18 cellular contexts compared by ENCODE assay signal in the genomic region with DNA sequence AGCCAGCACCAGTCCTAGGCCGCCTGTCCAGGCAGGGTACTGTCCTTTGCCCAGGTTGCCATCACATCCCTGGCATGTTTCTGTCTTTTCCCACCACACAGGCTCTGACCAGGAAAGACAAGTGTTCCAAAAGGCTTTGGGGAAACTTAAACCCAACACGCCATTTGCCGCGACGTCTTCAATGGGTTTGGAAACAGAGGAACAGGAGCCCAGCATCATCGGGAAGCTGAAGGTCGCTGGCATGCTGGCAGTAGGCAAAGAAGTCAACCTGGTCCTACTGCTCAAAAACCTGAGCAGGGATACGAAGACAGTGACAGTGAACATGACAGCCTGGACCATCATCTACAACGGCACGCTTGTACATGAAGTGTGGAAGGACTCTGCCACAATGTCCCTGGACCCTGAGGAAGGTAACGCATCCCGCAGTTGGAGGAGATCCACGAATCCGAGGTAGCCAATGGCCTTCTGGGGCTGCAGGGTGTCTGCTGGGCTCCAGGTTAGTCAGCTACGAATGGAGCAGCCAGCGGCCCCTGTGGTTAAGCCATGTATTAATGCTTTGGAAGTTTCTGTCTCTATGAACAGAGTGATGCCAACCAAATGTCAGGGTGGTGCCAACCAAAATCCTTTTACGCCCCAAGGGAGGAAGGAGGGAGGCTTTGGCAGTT. TPM values are rescaled to one million over a fixed set of nuclear protein-coding genes. Genes with fewer than 3 reads are reported as not detected.
DNase-seq lines count a peak whose midpoint lies in the region; ATAC-seq and TF ChIP-seq lines count a peak whose summit lies in the region.
"Had no signal": no experiment of that assay in that cellular context is flagged by ENCODE, and none has a peak within 500 bp of the region (broad histone marks: within the 10 kb centered on the region; RNA-seq: fewer than 3 reads in every experiment).

No MANE protein-coding gene starts in this region.

- DNase-seq in activated CD8-positive, alpha-beta memory T cell treated with anti-CD3 and anti-CD28 coated beads for 24 hours, result peak; percentile 33
- DNase-seq in activated CD8-positive, alpha-beta memory T cell treated with anti-CD3 and anti-CD28 coated beads, Interleukin-2, amount 10 ng/mL, durations not matched to agents 7 days and 5 days, result no peak
- DNase-seq in endodermal cell (peak; percentile 33), mesenteric fat pad (ENCODE audit: low spot score) (peak; percentile 67), NCI-H2107 treated with DMSO at 0.1 percent for 48 hours (lab: John Stamatoyannopoulos, UW; ENCODE audit: unreplicated experiment) (no peak), neural progenitor cell (ENCODE audit: low spot score) (no peak)
- DNase-seq: Caco-2; CD8-positive, alpha-beta T cell; DND-41; GDM1; GM23248 had no signal

- 92 to 93% methylated on average over 15 to 17 of the region's 17 CpGs for WGBS in endodermal cell (ENCODE audit: insufficient coverage in 1 of 2, insufficient read length in 1 of 2), 2 experiments

- no peaks in the 10 kb centered on the region for H3K79me2 ChIP-seq in neural progenitor cell (ENCODE audit: low read depth)

- H3K4me1 ChIP-seq in endodermal cell (ENCODE audit: control insufficient read depth, insufficient read depth, low read length) (peaks cover 10% of the 10 kb centered on the region), neural progenitor cell (no peaks in the 10 kb centered on the region)
- H3K4me1 ChIP-seq: Caco-2 had no signal

- H3K36me3 Mint-ChIP-seq in activated CD8-positive, alpha-beta memory T cell treated with anti-CD3 and anti-CD28 coated beads, Interleukin-2, amount 10 ng/mL, durations not matched to agents 7 days and 5 days, result no peaks in the 10 kb centered on the region
- H3K36me3 Mint-ChIP-seq in endodermal cell (ENCODE audit: low read depth) (no peaks in the 10 kb centered on the region), neural progenitor cell (no peaks in the 10 kb centered on the region)
- H3K36me3 Mint-ChIP-seq: CD14-positive monocyte; CD8-positive, alpha-beta T cell; IgD-negative memory B cell had no signal

- H3K9me3 ChIP-seq in endodermal cell (ENCODE audit: control insufficient read depth, low read length) (no peaks in the 10 kb centered on the region), neural progenitor cell (ENCODE audit: low read depth) (no peaks in the 10 kb centered on the region)
- H3K9me3 ChIP-seq: Caco-2 had no signal

- H3F3A ChIP-seq in neural progenitor cell (ENCODE audit: low read depth), result no peaks in the 10 kb centered on the region

- no peak for ATAC-seq in activated CD8-positive, alpha-beta memory T cell treated with anti-CD3 and anti-CD28 coated beads, Interleukin-2, amount 10 ng/mL, durations not matched to agents 7 days and 5 days
- ATAC-seq in HG03097 (IDR thresholded peaks at IDR 0.05; ENCODE audit: low FRiP score, unreplicated experiment), result no peak
- ATAC-seq: CD8-positive, alpha-beta T cell; HCT116 had no signal

- CTCF ChIA-PET in activated CD8-positive, alpha-beta memory T cell treated with anti-CD3 and anti-CD28 coated beads, Interleukin-2, amount 10 ng/mL, durations not matched to agents 7 days and 5 days (lab: Charles Lee), result interaction anchor here (0.8 kb wide), 1 partner anchor 125 kb away, joined by 3 read pairs; no protein-coding TSS in a partner anchor

- H3K4me3 ChIP-seq in endodermal cell (ENCODE audit: low read length), result no peak overlapping the region
- no peak overlapping the region for H3K4me3 ChIP-seq in neural progenitor cell
- H3K4me3 ChIP-seq: GM23248 had no signal

- H3K27me3 ChIP-seq in endodermal cell (ENCODE audit: control insufficient read depth, insufficient read depth, low read length, poor library complexity, severe bottlenecking) (no peaks in the 10 kb centered on the region), neural progenitor cell (no peaks in the 10 kb centered on the region)

- H3K9ac ChIP-seq in endodermal cell (ENCODE audit: extremely low read depth, low read length, poor library complexity, severe bottlenecking) (no peak overlapping the region), neural progenitor cell (no peak overlapping the region)
- H3K9ac ChIP-seq: GM23248 had no signal

- no peaks in the 10 kb centered on the region for H3K36me3 ChIP-seq in endodermal cell (ENCODE audit: control insufficient read depth, insufficient read depth, low read length)
- no peaks in the 10 kb centered on the region for H3K36me3 ChIP-seq in neural progenitor cell

- no peak overlapping the region for H2AFZ ChIP-seq in neural progenitor cell (replicated peaks)
- H2AFZ ChIP-seq: GM23248 had no signal

- no peaks in the 10 kb centered on the region for H3K4me1 Mint-ChIP-seq in activated CD8-positive, alpha-beta memory T cell treated with anti-CD3 and anti-CD28 coated beads, Interleukin-2, amount 10 ng/mL, durations not matched to agents 7 days and 5 days
- peaks cover 13% of the 10 kb centered on the region for H3K4me1 Mint-ChIP-seq in endodermal cell
- peaks cover 10% of the 10 kb centered on the region for H3K4me1 Mint-ChIP-seq in neural progenitor cell

- H3K27me3 Mint-ChIP-seq in activated CD8-positive, alpha-beta memory T cell treated with anti-CD3 and anti-CD28 coated beads, Interleukin-2, amount 10 ng/mL, durations not matched to agents 7 days and 5 days, result peaks cover 3% of the 10 kb centered on the region
- peaks cover 5% of the 10 kb centered on the region for H3K27me3 Mint-ChIP-seq in endodermal cell (ENCODE audit: insufficient read depth)
- peaks cover 6% of the 10 kb centered on the region for H3K27me3 Mint-ChIP-seq in neural progenitor cell (ENCODE audit: insufficient read depth, low read depth)

- H3K27ac ChIP-seq in endodermal cell (ENCODE audit: low read depth, low read length), result no peak overlapping the region
- no peak overlapping the region for H3K27ac ChIP-seq in neural progenitor cell
- H3K27ac ChIP-seq: 22Rv1, GM23248 had no signal

- no peaks in the 10 kb centered on the region for H3K9me3 Mint-ChIP-seq in activated CD8-positive, alpha-beta memory T cell treated with anti-CD3 and anti-CD28 coated beads, Interleukin-2, amount 10 ng/mL, durations not matched to agents 7 days and 5 days (ENCODE audit: low read depth)
- H3K9me3 Mint-ChIP-seq in endodermal cell, result no peaks in the 10 kb centered on the region
- no peaks in the 10 kb centered on the region for H3K9me3 Mint-ChIP-seq in neural progenitor cell
- H3K9me3 Mint-ChIP-seq: CD14-positive monocyte; CD8-positive, alpha-beta T cell; IgD-negative memory B cell had no signal

- no peak overlapping the region for H3K4me3 Mint-ChIP-seq in activated CD8-positive, alpha-beta memory T cell treated with anti-CD3 and anti-CD28 coated beads, Interleukin-2, amount 10 ng/mL, durations not matched to agents 7 days and 5 days
- H3K4me3 Mint-ChIP-seq in endodermal cell, result no peak overlapping the region
- no peak overlapping the region for H3K4me3 Mint-ChIP-seq in neural progenitor cell
- H3K4me3 Mint-ChIP-seq: CD8-positive, alpha-beta T cell; IgD-negative memory B cell had no signal

- TF ChIP-seq CTCF in endodermal cell (conservative IDR thresholded peaks at IDR 0.05) (no peak), neural progenitor cell (IDR thresholded peaks at IDR 0.05) (no peak)

- H3K27ac Mint-ChIP-seq in activated CD8-positive, alpha-beta memory T cell treated with anti-CD3 and anti-CD28 coated beads, Interleukin-2, amount 10 ng/mL, durations not matched to agents 7 days and 5 days, result no peak overlapping the region
- H3K27ac Mint-ChIP-seq in endodermal cell (no peak overlapping the region), neural progenitor cell (no peak overlapping the region)
- H3K27ac Mint-ChIP-seq: CD14-positive monocyte; CD8-positive, alpha-beta T cell; IgD-negative memory B cell had no signal

- no peaks in the 10 kb centered on the region for H4K20me1 ChIP-seq in neural progenitor cell (ENCODE audit: low read depth)

- no peak overlapping the region for H3K4me2 ChIP-seq in neural progenitor cell

RNA-seq across cellular contexts. Expression of a gene that starts 36.2 kb away (rescaled TPM):
- total RNA-seq in activated CD8-positive, alpha-beta memory T cell treated with anti-CD3 and anti-CD28 coated beads, Interleukin-2, amount 10 ng/mL, durations not matched to agents 7 days and 5 days, result not detected
- total RNA-seq in endodermal cell, result under 1 TPM; 0.29 to 0.38 TPM
- not detected for polyA plus RNA-seq in endodermal cell (2013, experiment 1 of 2)
- polyA plus RNA-seq in endodermal cell (2013, experiment 2 of 2), result 0.21 TPM
- not detected for total RNA-seq in mesenteric fat pad
- total RNA-seq in neural progenitor cell (ENCODE audit: low replicate concordance), result 0.31 TPM in 1 of 2 replicates, not detected in the other
- total RNA-seq: CD8-positive, alpha-beta T cell had no signal
- polyA plus RNA-seq: BJ, CD14-positive monocyte, IgD-negative memory B cell had no signal

RNA-seq across cellular contexts. Expression of a gene that starts 48.7 kb away (rescaled TPM):
- not detected for total RNA-seq in activated CD8-positive, alpha-beta memory T cell treated with anti-CD3 and anti-CD28 coated beads, Interleukin-2, amount 10 ng/mL, durations not matched to agents 7 days and 5 days
- total RNA-seq in endodermal cell (not detected), mesenteric fat pad (not detected), neural progenitor cell (ENCODE audit: low replicate concordance) (not detected in 2 replicates)
- not detected for polyA plus RNA-seq in endodermal cell (2013, experiment 1 of 2)
- polyA plus RNA-seq in endodermal cell (2013, experiment 2 of 2), result not detected
- total RNA-seq: A673; Caco-2; CD8-positive, alpha-beta T cell; GM23248 had no signal
- polyA plus RNA-seq: BJ, CD14-positive monocyte, GM23248, IgD-negative memory B cell had no signal

Comparison
In these comparisons a context has a peak if more than half of its experiments do, and no peak if none do; other contexts are left out.
1. DNase-seq: peak in activated CD8-positive, alpha-beta memory T cell treated with anti-CD3 and anti-CD28 coated beads for 24 hours (single experiment), endodermal cell (single experiment) and mesenteric fat pad (single experiment); none in activated CD8-positive, alpha-beta memory T cell treated with anti-CD3 and anti-CD28 coated beads, Interleukin-2, amount 10 ng/mL, durations not matched to agents 7 days and 5 days (single experiment), NCI-H2107 treated with DMSO at 0.1 percent for 48 hours (single experiment) and neural progenitor cell (single experiment).